9 cellular contexts compared by ENCODE assay signal in the genomic region with DNA sequence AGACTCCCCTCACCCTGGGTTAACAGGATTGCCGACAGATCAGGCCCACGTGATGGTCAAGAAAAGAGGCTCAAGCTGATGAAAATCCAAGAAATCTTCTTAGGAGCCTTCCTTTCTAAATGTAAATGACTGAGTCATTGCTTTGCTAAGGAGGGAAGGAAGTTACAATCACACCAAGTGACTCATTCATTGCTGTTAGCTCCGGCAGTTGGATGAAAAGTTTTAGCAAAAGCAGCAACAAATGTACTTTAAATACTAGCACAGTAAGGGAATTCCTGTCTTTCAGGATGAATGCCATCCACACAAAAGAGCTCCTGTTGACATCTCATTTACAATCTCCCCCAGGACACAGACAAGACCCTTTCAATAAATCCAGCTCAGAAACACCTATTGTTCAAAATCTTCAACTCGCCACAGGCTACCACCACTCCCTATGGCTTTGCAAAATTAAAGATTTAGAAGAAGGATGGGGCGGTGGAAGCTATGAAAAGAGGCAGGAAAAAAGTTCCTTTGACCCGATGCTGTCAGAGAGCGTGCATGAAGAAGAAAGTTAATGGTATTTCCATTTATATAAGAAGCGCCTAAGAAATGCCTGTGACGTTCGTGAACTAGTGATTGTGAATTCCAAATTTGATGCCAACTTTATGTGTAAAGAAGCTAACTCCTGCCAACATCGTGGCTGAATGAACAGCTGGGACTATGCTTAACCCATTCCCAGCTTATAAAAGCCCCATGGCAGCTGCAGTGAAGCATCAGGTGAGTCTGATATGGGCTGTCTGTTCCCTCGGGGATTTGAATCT.
DNase-seq lines count a peak whose midpoint lies in the region; ATAC-seq and TF ChIP-seq lines count a peak whose summit lies in the region.
"Had no signal": no experiment of that assay in that cellular context is flagged by ENCODE, and none has a peak within 500 bp of the region (broad histone marks: within the 10 kb centered on the region; RNA-seq: fewer than 3 reads in every experiment).

No MANE protein-coding gene starts in this region.

- intact Hi-C loops in activated B cell treated with CpG ODN at 0.5 μM for 24 hours (cut with micrococcal nuclease), result loop anchor here (1.0 kb wide), 2 partner anchors 8 to 21 kb away; no protein-coding TSS in a partner anchor

- H3K27me3 ChIP-seq in foreskin keratinocyte (no peaks in the 10 kb centered on the region), neutrophil (no peaks in the 10 kb centered on the region)

- H3K4me1 Mint-ChIP-seq in activated CD8-positive, alpha-beta memory T cell treated with anti-CD3 and anti-CD28 coated beads, Interleukin-2, amount 10 ng/mL, durations not matched to agents 7 days and 5 days, result peaks cover 10% of the 10 kb centered on the region
- H3K4me1 Mint-ChIP-seq in activated B cell treated with CpG ODN at 0.5 μM for 24 hours, result peaks cover 3% of the 10 kb centered on the region
- H3K4me1 Mint-ChIP-seq: brain had no signal

- H3K27ac Mint-ChIP-seq in activated CD8-positive, alpha-beta memory T cell treated with anti-CD3 and anti-CD28 coated beads, Interleukin-2, amount 10 ng/mL, durations not matched to agents 7 days and 5 days, result no peak overlapping the region
- H3K27ac Mint-ChIP-seq in activated B cell treated with CpG ODN at 0.5 μM for 24 hours, result no peak overlapping the region
- H3K27ac Mint-ChIP-seq: brain had no signal

- no peaks in the 10 kb centered on the region for H3K27me3 Mint-ChIP-seq in activated CD8-positive, alpha-beta memory T cell treated with anti-CD3 and anti-CD28 coated beads, Interleukin-2, amount 10 ng/mL, durations not matched to agents 7 days and 5 days
- no peaks in the 10 kb centered on the region for H3K27me3 Mint-ChIP-seq in activated B cell treated with CpG ODN at 0.5 μM for 24 hours
- H3K27me3 Mint-ChIP-seq: brain had no signal

- H3K27ac ChIP-seq in foreskin keratinocyte, result peak overlapping the region; percentile 97
- peak overlapping the region; percentile 95 for H3K27ac ChIP-seq in neutrophil

- no peak overlapping the region for H3K4me3 Mint-ChIP-seq in activated CD8-positive, alpha-beta memory T cell treated with anti-CD3 and anti-CD28 coated beads, Interleukin-2, amount 10 ng/mL, durations not matched to agents 7 days and 5 days
- no peak overlapping the region for H3K4me3 Mint-ChIP-seq in activated B cell treated with CpG ODN at 0.5 μM for 24 hours
- H3K4me3 Mint-ChIP-seq: brain had no signal

- peaks cover 13% of the 10 kb centered on the region for H3K4me1 ChIP-seq in foreskin keratinocyte
- H3K4me1 ChIP-seq in neutrophil (ENCODE audit: control insufficient read depth in 1 of 2, insufficient read depth in 1 of 2, low read depth in 1 of 2, low read length in 1 of 2), result peaks cover 46 to 51% of the 10 kb centered on the region in 2 experiments

- peak; percentile 42 for ATAC-seq in activated CD8-positive, alpha-beta memory T cell treated with anti-CD3 and anti-CD28 coated beads, Interleukin-2, amount 10 ng/mL, durations not matched to agents 7 days and 5 days
- ATAC-seq in activated B cell treated with CpG ODN at 0.5 μM for 24 hours (ENCODE audit: low read depth), result peak; percentile 29
- peak; percentile 70 for ATAC-seq in foreskin keratinocyte
- ATAC-seq in HG02642 (IDR thresholded peaks at IDR 0.05; ENCODE audit: poor library complexity, unreplicated experiment), result no peak
- no peak for ATAC-seq in GM18861 (IDR thresholded peaks at IDR 0.05; ENCODE audit: unreplicated experiment)

- TF ChIP-seq CTCF in activated B cell treated with CpG ODN at 0.5 μM for 24 hours (IDR thresholded peaks at IDR 0.05), result no peak
- TF ChIP-seq CTCF in foreskin keratinocyte (conservative IDR thresholded peaks at IDR 0.05), result no peak
- TF ChIP-seq CTCF in neutrophil (IDR thresholded peaks at IDR 0.05), result no peak

- peak overlapping the region; percentile 63 to 66 for H3K4me3 ChIP-seq in neutrophil (ENCODE audit: low read depth in 1 of 2, low read length in 1 of 2)

- no peaks in the 10 kb centered on the region for H3K36me3 ChIP-seq in neutrophil

- CTCF ChIA-PET in activated CD8-positive, alpha-beta memory T cell treated with anti-CD3 and anti-CD28 coated beads, Interleukin-2, amount 10 ng/mL, durations not matched to agents 7 days and 5 days (lab: Charles Lee), result interaction anchor here (0.6 to 2.8 kb wide), 10 partner anchors 9 to 307 kb away, joined by 3 to 35 read pairs (median 4); no protein-coding TSS in a partner anchor
- CTCF ChIA-PET in activated B cell treated with CpG ODN at 0.5 μM for 24 hours (lab: Charles Lee), result interaction anchor here (0.6 to 3.4 kb wide), 6 partner anchors 9 to 306 kb away, joined by 3 to 21 read pairs (median 6); no protein-coding TSS in a partner anchor

- H3K9me3 Mint-ChIP-seq in activated CD8-positive, alpha-beta memory T cell treated with anti-CD3 and anti-CD28 coated beads, Interleukin-2, amount 10 ng/mL, durations not matched to agents 7 days and 5 days (ENCODE audit: low read depth), result no peaks in the 10 kb centered on the region
- no peaks in the 10 kb centered on the region for H3K9me3 Mint-ChIP-seq in activated B cell treated with CpG ODN at 0.5 μM for 24 hours
- H3K9me3 Mint-ChIP-seq: brain had no signal

- POLR2A ChIA-PET in activated B cell treated with CpG ODN at 0.5 μM for 24 hours (lab: Charles Lee), result interaction anchor here (0.6 to 2.9 kb wide), 19 partner anchors 9 to 356 kb away, joined by 3 to 82 read pairs (median 6); partner anchors contain the start of genes MYL12A and TGIF1

- H3K36me3 Mint-ChIP-seq in activated CD8-positive, alpha-beta memory T cell treated with anti-CD3 and anti-CD28 coated beads, Interleukin-2, amount 10 ng/mL, durations not matched to agents 7 days and 5 days, result peaks cover 7% of the 10 kb centered on the region
- H3K36me3 Mint-ChIP-seq in activated B cell treated with CpG ODN at 0.5 μM for 24 hours (ENCODE audit: low read depth), result peaks cover 3% of the 10 kb centered on the region

- DNase-seq in activated CD8-positive, alpha-beta memory T cell treated with anti-CD3 and anti-CD28 coated beads, Interleukin-2, amount 10 ng/mL, durations not matched to agents 7 days and 5 days, result peak; percentile 46
- DNase-seq in activated CD8-positive, alpha-beta memory T cell treated with anti-CD3 and anti-CD28 coated beads, Interleukin-2, amount 50 U/mL, for 4 hours, result no peak
- DNase-seq in NCI-H187 treated with DMSO at 0.1 percent for 48 hours (lab: John Stamatoyannopoulos, UW) (peak; percentile 14), activated B cell treated with CpG ODN at 0.5 μM for 24 hours (no peak), foreskin keratinocyte (peak; percentile 89 to 96)

- no peaks in the 10 kb centered on the region for H3K9me3 ChIP-seq in neutrophil

Comparison
In these comparisons a context has a peak if more than half of its experiments do, and no peak if none do; other contexts are left out.
1. DNase-seq: peak in activated CD8-positive, alpha-beta memory T cell treated with anti-CD3 and anti-CD28 coated beads, Interleukin-2, amount 10 ng/mL, durations not matched to agents 7 days and 5 days (single experiment), NCI-H187 treated with DMSO at 0.1 percent for 48 hours (single experiment) and foreskin keratinocyte (2 of 2); none in activated CD8-positive, alpha-beta memory T cell treated with anti-CD3 and anti-CD28 coated beads, Interleukin-2, amount 50 U/mL, for 4 hours (single experiment) and activated B cell treated with CpG ODN at 0.5 μM for 24 hours (single experiment).
2. ATAC-seq: peak in activated CD8-positive, alpha-beta memory T cell treated with anti-CD3 and anti-CD28 coated beads, Interleukin-2, amount 10 ng/mL, durations not matched to agents 7 days and 5 days (single experiment), activated B cell treated with CpG ODN at 0.5 μM for 24 hours (single experiment) and foreskin keratinocyte (single experiment); none in HG02642 (single experiment) and GM18861 (single experiment).